ENCODE assay signal across 1 cellular context in genomic region chr19:29671026-29671392, GRCh38.
A peak's percentile ranks its signal among the peaks of the same experiment; 100 is the strongest.
TF ChIP-seq lines count a peak whose summit lies in the region.

No MANE protein-coding gene starts in this region.

TF ChIP-seq in GM12878, 131 proteins besides CTCF, POLR2A, EP300 and RAD21:
- TF ChIP-seq MLLT1 (IDR thresholded peaks at IDR 0.05), result 0 out of 2 replicates have a peak, but pooled peaks have one; percentile 31
